1 cellular context compared by ENCODE assay signal in genomic region chrX:71542825-71543224, GRCh38.
TF ChIP-seq lines count a peak whose summit lies in the region.

No MANE protein-coding gene starts in this region.

TF ChIP-seq in GM12878, 131 proteins besides CTCF, POLR2A, EP300 and RAD21 (continued from another document):
- no peak for TF ChIP-seq PKNOX1 (IDR thresholded peaks at IDR 0.05)
- TF ChIP-seq, protein P1, sequence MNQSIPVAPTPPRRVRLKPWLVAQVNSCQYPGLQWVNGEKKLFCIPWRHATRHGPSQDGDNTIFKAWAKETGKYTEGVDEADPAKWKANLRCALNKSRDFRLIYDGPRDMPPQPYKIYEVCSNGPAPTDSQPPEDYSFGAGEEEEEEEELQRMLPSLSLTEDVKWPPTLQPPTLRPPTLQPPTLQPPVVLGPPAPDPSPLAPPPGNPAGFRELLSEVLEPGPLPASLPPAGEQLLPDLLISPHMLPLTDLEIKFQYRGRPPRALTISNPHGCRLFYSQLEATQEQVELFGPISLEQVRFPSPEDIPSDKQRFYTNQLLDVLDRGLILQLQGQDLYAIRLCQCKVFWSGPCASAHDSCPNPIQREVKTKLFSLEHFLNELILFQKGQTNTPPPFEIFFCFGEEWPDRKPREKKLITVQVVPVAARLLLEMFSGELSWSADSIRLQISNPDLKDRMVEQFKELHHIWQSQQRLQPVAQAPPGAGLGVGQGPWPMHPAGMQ (IDR thresholded peaks at IDR 0.05; ENCODE audit: borderline replicate concordance): no peak
- TF ChIP-seq NR2F1 (conservative IDR thresholded peaks at IDR 0.05): no peak
- TF ChIP-seq RBBP5 (conservative IDR thresholded peaks at IDR 0.05): no peak
- no peak for TF ChIP-seq SMAD1 (IDR thresholded peaks at IDR 0.05; ENCODE audit: low read depth, partially characterized antibody)
- TF ChIP-seq SMAD5 (IDR thresholded peaks at IDR 0.05; ENCODE audit: low read depth): no peak
- TF ChIP-seq BRCA1 (IDR thresholded peaks at IDR 0.05; ENCODE audit: low read depth, low read length): no peak
- no peak for TF ChIP-seq YBX1 (IDR thresholded peaks at IDR 0.05)
- TF ChIP-seq NBN (IDR thresholded peaks at IDR 0.05): no peak
- no peak for TF ChIP-seq ZNF24 (IDR thresholded peaks at IDR 0.05)
- TF ChIP-seq E2F8 (IDR thresholded peaks at IDR 0.05; ENCODE audit: low read depth, partially characterized antibody): no peak
- TF ChIP-seq BACH1 (IDR thresholded peaks at IDR 0.05; ENCODE audit: borderline replicate concordance): no peak
- no peak for TF ChIP-seq RUNX3 (IDR thresholded peaks at IDR 0.05; ENCODE audit: low read length)
- TF ChIP-seq TCF12 (IDR thresholded peaks at IDR 0.05; ENCODE audit: low read depth, low read length): no peak
- TF ChIP-seq BCL11A (IDR thresholded peaks at IDR 0.05; ENCODE audit: low read depth, low read length): no peak
- no peak for TF ChIP-seq TCF7 (IDR thresholded peaks at IDR 0.05; ENCODE audit: borderline replicate concordance)
- TF ChIP-seq, protein P2, sequence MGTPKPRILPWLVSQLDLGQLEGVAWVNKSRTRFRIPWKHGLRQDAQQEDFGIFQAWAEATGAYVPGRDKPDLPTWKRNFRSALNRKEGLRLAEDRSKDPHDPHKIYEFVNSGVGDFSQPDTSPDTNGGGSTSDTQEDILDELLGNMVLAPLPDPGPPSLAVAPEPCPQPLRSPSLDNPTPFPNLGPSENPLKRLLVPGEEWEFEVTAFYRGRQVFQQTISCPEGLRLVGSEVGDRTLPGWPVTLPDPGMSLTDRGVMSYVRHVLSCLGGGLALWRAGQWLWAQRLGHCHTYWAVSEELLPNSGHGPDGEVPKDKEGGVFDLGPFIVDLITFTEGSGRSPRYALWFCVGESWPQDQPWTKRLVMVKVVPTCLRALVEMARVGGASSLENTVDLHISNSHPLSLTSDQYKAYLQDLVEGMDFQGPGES (IDR thresholded peaks at IDR 0.05): no peak
- TF ChIP-seq POLR2AphosphoS5 (IDR thresholded peaks at IDR 0.05; ENCODE audit: low read length): no peak
TF ChIP-seq in GM12878: peak in this region for 0.
